Comparison of ENCODE assay signal across 1 cellular context in the genomic region with DNA sequence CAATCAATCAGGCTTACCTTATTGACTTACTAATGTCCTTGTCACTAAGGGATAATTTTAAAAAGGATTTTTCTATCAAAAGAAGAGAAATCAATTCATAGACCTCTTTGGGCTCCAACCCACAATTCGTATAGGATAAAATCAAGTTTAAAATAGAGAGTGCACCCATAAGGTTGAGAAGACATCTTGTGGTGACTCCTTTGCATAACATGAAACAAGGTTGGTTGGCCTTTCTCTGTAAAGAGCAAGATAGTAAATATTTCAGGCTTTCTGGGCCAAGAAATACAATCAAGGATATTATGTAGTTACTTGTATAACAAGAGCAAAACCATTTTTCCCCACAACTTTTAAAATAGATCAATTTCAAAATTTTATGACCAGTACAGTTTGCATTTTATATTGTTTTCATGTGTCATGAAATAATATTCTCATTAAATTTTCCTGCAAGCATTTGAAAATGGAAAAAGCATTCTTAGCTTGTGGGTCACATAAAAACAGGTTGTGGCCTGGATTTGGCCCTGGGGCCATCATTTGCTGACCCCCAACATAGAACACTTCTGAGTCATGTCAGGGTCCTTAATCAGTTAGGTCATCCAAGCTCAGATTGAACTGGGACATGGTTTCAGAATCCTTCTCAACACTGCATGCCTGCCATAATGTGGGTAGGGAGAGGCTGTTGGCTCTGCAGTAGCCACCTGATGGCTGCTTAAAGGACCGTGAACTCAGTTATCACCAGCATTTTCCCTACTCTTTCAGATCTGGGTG.
TF ChIP-seq lines count a peak whose summit lies in the region.

No MANE protein-coding gene starts in this region.

TF ChIP-seq in K562, 482 proteins besides CTCF, POLR2A, EP300 and RAD21 (continued from another document):
- TF ChIP-seq, protein P1, sequence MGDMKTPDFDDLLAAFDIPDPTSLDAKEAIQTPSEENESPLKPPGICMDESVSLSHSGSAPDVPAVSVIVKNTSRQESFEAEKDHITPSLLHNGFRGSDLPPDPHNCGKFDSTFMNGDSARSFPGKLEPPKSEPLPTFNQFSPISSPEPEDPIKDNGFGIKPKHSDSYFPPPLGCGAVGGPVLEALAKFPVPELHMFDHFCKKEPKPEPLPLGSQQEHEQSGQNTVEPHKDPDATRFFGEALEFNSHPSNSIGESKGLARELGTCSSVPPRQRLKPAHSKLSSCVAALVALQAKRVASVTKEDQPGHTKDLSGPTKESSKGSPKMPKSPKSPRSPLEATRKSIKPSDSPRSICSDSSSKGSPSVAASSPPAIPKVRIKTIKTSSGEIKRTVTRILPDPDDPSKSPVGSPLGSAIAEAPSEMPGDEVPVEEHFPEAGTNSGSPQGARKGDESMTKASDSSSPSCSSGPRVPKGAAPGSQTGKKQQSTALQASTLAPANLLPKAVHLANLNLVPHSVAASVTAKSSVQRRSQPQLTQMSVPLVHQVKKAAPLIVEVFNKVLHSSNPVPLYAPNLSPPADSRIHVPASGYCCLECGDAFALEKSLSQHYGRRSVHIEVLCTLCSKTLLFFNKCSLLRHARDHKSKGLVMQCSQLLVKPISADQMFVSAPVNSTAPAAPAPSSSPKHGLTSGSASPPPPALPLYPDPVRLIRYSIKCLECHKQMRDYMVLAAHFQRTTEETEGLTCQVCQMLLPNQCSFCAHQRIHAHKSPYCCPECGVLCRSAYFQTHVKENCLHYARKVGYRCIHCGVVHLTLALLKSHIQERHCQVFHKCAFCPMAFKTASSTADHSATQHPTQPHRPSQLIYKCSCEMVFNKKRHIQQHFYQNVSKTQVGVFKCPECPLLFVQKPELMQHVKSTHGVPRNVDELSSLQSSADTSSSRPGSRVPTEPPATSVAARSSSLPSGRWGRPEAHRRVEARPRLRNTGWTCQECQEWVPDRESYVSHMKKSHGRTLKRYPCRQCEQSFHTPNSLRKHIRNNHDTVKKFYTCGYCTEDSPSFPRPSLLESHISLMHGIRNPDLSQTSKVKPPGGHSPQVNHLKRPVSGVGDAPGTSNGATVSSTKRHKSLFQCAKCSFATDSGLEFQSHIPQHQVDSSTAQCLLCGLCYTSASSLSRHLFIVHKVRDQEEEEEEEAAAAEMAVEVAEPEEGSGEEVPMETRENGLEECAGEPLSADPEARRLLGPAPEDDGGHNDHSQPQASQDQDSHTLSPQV (IDR thresholded peaks at IDR 0.05): 0 out of 2 replicates have a peak, but pooled peaks have one; percentile 55
- TF ChIP-seq, protein P2, sequence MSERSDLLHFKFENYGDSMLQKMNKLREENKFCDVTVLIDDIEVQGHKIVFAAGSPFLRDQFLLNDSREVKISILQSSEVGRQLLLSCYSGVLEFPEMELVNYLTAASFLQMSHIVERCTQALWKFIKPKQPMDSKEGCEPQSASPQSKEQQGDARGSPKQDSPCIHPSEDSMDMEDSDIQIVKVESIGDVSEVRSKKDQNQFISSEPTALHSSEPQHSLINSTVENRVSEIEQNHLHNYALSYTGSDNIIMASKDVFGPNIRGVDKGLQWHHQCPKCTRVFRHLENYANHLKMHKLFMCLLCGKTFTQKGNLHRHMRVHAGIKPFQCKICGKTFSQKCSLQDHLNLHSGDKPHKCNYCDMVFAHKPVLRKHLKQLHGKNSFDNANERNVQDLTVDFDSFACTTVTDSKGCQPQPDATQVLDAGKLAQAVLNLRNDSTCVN (CRISPR knock-in tag; IDR thresholded peaks at IDR 0.05): no peak
- TF ChIP-seq SAP30 (IDR thresholded peaks at IDR 0.05; ENCODE audit: borderline replicate concordance, insufficient read depth, low read depth, low read length, poor library complexity, severe bottlenecking) (no peak), BDP1 (IDR thresholded peaks at IDR 0.05; ENCODE audit: insufficient read depth, insufficient read length) (no peak), GTF2F1 (IDR thresholded peaks at IDR 0.05; ENCODE audit: low read depth, low read length) (no peak)
- TF ChIP-seq, protein P3, sequence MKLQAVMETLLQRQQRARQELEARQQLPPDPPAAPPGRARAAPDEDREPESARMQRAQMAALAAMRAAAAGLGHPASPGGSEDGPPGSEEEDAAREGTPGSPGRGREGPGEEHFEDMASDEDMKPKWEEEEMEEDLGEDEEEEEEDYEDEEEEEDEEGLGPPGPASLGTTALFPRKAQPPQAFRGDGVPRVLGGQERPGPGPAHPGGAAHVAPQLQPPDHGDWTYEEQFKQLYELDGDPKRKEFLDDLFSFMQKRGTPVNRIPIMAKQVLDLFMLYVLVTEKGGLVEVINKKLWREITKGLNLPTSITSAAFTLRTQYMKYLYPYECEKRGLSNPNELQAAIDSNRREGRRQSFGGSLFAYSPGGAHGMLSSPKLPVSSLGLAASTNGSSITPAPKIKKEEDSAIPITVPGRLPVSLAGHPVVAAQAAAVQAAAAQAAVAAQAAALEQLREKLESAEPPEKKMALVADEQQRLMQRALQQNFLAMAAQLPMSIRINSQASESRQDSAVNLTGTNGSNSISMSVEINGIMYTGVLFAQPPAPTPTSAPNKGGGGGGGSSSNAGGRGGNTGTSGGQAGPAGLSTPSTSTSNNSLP (IDR thresholded peaks at IDR 0.05; ENCODE audit: borderline replicate concordance, low read depth, low read length): 0 out of 2 replicates have a peak, but pooled peaks have one; percentile 49
